ENCODE assay signal across 17 cellular contexts in the genomic region with DNA sequence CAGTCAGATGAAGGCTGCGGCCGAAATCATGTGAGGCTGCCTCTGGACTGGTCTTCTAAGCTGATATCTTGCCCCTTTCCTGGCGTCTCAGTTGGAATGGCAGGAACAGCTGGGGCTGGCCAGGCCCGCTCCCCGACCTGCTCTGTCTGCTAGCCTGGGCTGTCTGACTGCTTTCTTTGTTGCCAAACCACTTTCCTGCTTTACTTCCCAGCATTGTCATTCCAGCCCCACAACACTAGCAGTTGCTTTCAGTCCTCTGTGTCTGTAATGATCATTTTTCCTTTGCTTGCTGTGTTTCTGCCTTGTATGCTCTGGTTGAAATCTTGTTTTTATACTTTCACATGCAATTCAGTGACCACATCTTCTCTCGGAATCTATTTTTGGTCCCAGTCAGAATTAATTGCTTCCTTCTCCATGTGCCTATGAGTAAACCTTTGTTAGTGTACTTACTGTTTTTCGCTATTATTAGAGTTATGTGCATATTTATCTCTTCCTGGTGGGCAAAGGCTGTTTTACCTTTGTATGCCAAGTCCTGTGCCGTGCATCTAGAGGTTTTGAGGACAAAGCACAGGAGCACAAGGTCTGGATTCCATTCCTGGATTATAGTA. TPM values are rescaled to one million over a fixed set of nuclear protein-coding genes. Genes with fewer than 3 reads are reported as not detected.
DNase-seq lines count a peak whose midpoint lies in the region; FAIRE-seq and TF ChIP-seq lines count a peak whose summit lies in the region.
"Had no signal": no experiment of that assay in that cellular context is flagged by ENCODE, and none has a peak within 500 bp of the region (broad histone marks: within the 10 kb centered on the region; RNA-seq: fewer than 3 reads in every experiment).

No MANE protein-coding gene starts in this region.

- DNase-seq in bronchial epithelial cell (ENCODE audit: low read depth) (no peak), mesothelial cell of epicardium (ENCODE audit: low spot score in 2 of 2, unreplicated experiment in 2 of 2) (peak in 1 of 2 experiments; percentile 42), superior temporal gyrus (ENCODE audit: extremely low spot score) (peak; percentile 49), NCI-H2081 (lab: John Stamatoyannopoulos, UW) (no peak), left ventricle myocardium inferior (no peak)
- DNase-seq in stimulated activated CD4-positive, alpha-beta T cell treated with anti-CD3 and anti-CD28 coated beads, Interleukin-2, amount 100 ng/mL, for 48 hours = no peak
- DNase-seq: activated T-cell treated with anti-CD3 and anti-CD28 coated beads, Interleukin-2, amount 50 U/mL, for 1 hour; BE2C; glutamatergic neuron; NCI-H1417 treated with DMSO at 0.1 percent for 48 hours; NCI-H226; ovary; stomach had no signal

- H3K9me3 ChIP-seq in HUES64 (ENCODE audit: insufficient read depth, low read depth, low read length) = no peaks in the 10 kb centered on the region
- no peaks in the 10 kb centered on the region for H3K9me3 ChIP-seq in left ventricle myocardium inferior (replicated peaks)
- H3K9me3 ChIP-seq: BE2C, ovary, stomach had no signal

- 93% methylated on average over 8 of the region's 8 CpGs for WGBS in HUES64

- peaks cover 19% of the 10 kb centered on the region for H3K36me3 Mint-ChIP-seq in mesothelial cell of epicardium

- H3K4me3 ChIP-seq in HUES64 (ENCODE audit: low read length) (no peak overlapping the region), bronchial epithelial cell (ENCODE audit: low read depth, low read length) (no peak overlapping the region), left ventricle myocardium inferior (no peak overlapping the region)
- H3K4me3 ChIP-seq: ovary, stomach had no signal

- H3K4me3 Mint-ChIP-seq in mesothelial cell of epicardium = no peak overlapping the region

- intact Hi-C loops in left ventricle myocardium inferior (cut with micrococcal nuclease) = no loop called here

- H3K4me1 Mint-ChIP-seq in mesothelial cell of epicardium = peaks cover 12% of the 10 kb centered on the region

- H3K27me3 Mint-ChIP-seq in mesothelial cell of epicardium (ENCODE audit: low read depth) = no peaks in the 10 kb centered on the region

- H3K36me3 ChIP-seq in HUES64 (ENCODE audit: insufficient read depth, low read length) (peaks cover 32% of the 10 kb centered on the region), bronchial epithelial cell (ENCODE audit: control insufficient read depth, insufficient read depth, low read length) (peaks cover 3% of the 10 kb centered on the region), left ventricle myocardium inferior (peaks cover 51% of the 10 kb centered on the region)
- H3K36me3 ChIP-seq: ovary had no signal

- H3K9ac ChIP-seq in HUES64 (ENCODE audit: low read depth, low read length) = peak overlapping the region; percentile 39; the same call in 1 of the 2 replicates

- peak overlapping the region; percentile 39; the same call in 1 of the 2 replicates for H3K27ac ChIP-seq in HUES64 (ENCODE audit: low read depth, low read length)
- no peak overlapping the region for H3K27ac ChIP-seq in left ventricle myocardium inferior (replicated peaks)
- H3K27ac ChIP-seq: ovary, stomach had no signal

- H3K27ac Mint-ChIP-seq in mesothelial cell of epicardium = peak overlapping the region; percentile 92
- H3K27ac Mint-ChIP-seq: activated naive CD4-positive, alpha-beta T cell treated with anti-CD3 and anti-CD28 coated beads, Interleukin-2, amount 50 U/mL, for 72 hours had no signal

- peak; percentile 7 for FAIRE-seq in bronchial epithelial cell (lab: Jason Lieb, UNC)
- FAIRE-seq: keratinocyte, TTC549 had no signal

- H3K27me3 ChIP-seq in HUES64 (ENCODE audit: insufficient read depth, low read length) (no peaks in the 10 kb centered on the region), bronchial epithelial cell (ENCODE audit: control insufficient read depth, insufficient read depth, low read length) (no peaks in the 10 kb centered on the region), left ventricle myocardium inferior (ENCODE audit: low read depth) (no peaks in the 10 kb centered on the region)
- H3K27me3 ChIP-seq: BE2C, ovary, stomach had no signal

- no peaks in the 10 kb centered on the region for H3K9me3 Mint-ChIP-seq in mesothelial cell of epicardium
- H3K9me3 Mint-ChIP-seq: activated naive CD4-positive, alpha-beta T cell treated with anti-CD3 and anti-CD28 coated beads, Interleukin-2, amount 50 U/mL, for 72 hours had no signal

- no peak for TF ChIP-seq CTCF in bronchial epithelial cell (IDR thresholded peaks at IDR 0.05; ENCODE audit: insufficient read depth, low read length, severe bottlenecking)
- TF ChIP-seq CTCF in mesothelial cell of epicardium (IDR thresholded peaks at IDR 0.05; ENCODE audit: unreplicated experiment) = no peak
- no peak for TF ChIP-seq CTCF in left ventricle myocardium inferior (IDR thresholded peaks at IDR 0.05; ENCODE audit: borderline replicate concordance)

- H3K4me1 ChIP-seq in HUES64 (ENCODE audit: insufficient read depth, low read length) (peaks cover 9% of the 10 kb centered on the region; the same call in 1 of the 2 replicates), left ventricle myocardium inferior (peaks cover 3% of the 10 kb centered on the region)
- H3K4me1 ChIP-seq: BE2C, stomach had no signal

RNA-seq across cellular contexts. Expression of a gene that starts 21.6 kb away (rescaled TPM):
- 12.4 TPM for polyA plus RNA-seq in HUES64 (2013, experiment 1 of 2)
- 13.3 TPM for polyA plus RNA-seq in HUES64 (2013, experiment 2 of 2)
- 41.9 and 52.4 TPM in 2 replicates for total RNA-seq in bronchial epithelial cell
- total RNA-seq in mesothelial cell of epicardium = 18.9 to 19.8 TPM (median 19.0 TPM) in 3 replicates
- 14.7 TPM for total RNA-seq in left ventricle myocardium inferior
